In genomic region chr17:69605571-69605970, GRCh38 we compare ENCODE assay signal across 20 cellular contexts.
DNase-seq lines count a peak whose midpoint lies in the region; TF ChIP-seq lines count a peak whose summit lies in the region.
"Had no signal": no experiment of that assay in that cellular context is flagged by ENCODE, and none has a peak within 500 bp of the region (broad histone marks: within the 10 kb centered on the region; RNA-seq: fewer than 3 reads in every experiment).

No MANE protein-coding gene starts in this region.

- H3K4me3 Mint-ChIP-seq in type B pancreatic cell, result no peak overlapping the region
- H3K4me3 Mint-ChIP-seq: CD4-positive, CD25-positive, alpha-beta regulatory T cell had no signal

- H3K36me3 ChIP-seq in OCI-LY1 (ENCODE audit: insufficient read depth, low read length), result no peaks in the 10 kb centered on the region
- H3K36me3 ChIP-seq in H7 (replicated peaks; ENCODE audit: control insufficient read depth, insufficient read depth, low read length), result no peaks in the 10 kb centered on the region
- H3K36me3 ChIP-seq: BE2C had no signal

- H3K9me3 Mint-ChIP-seq in type B pancreatic cell, result peaks cover 11% of the 10 kb centered on the region

- peaks cover 64% of the 10 kb centered on the region for H3K4me1 ChIP-seq in OCI-LY1 (ENCODE audit: insufficient read depth, low read length, severe bottlenecking)
- H3K4me1 ChIP-seq: BE2C had no signal

- no peaks in the 10 kb centered on the region for H3K79me2 ChIP-seq in OCI-LY1 (ENCODE audit: insufficient read depth, low read length)

- DNase-seq in ELR (ENCODE audit: low read depth) (peak; percentile 61), foreskin melanocyte (peak; percentile 60), type B pancreatic cell (ENCODE audit: extremely low spot score, unreplicated experiment) (no peak), COLO829 (ENCODE audit: low spot score) (no peak), H7 (no peak), dedifferentiated amniotic fluid mesenchymal stem cell (ENCODE audit: extremely low spot score) (no peak)
- DNase-seq: BE2C; Caco-2; CD4-positive, CD25-positive, alpha-beta regulatory T cell; DMS 273 treated with DMSO at 0.1 percent for 48 hours; DMS79 treated with DMSO at 0.1 percent for 48 hours; Kasumi-1; NCI-H1694 treated with DMSO at 0.1 percent for 48 hours; NCI-H2081 treated with DMSO at 0.1 percent for 48 hours; NCI-H2171 treated with DMSO at 0.1 percent for 48 hours; NCI-H526; PC-3; Right ventricle myocardium superior had no signal

- peaks cover 28% of the 10 kb centered on the region for H3K4me1 Mint-ChIP-seq in type B pancreatic cell (ENCODE audit: unreplicated experiment)

- H3K27me3 Mint-ChIP-seq in type B pancreatic cell, result no peaks in the 10 kb centered on the region

- peak overlapping the region; percentile 82 for H3K27ac ChIP-seq in OCI-LY1 (ENCODE audit: low read depth, low read length, poor library complexity, severe bottlenecking)
- H3K27ac ChIP-seq: SK-N-MC had no signal

- H4K20me1 ChIP-seq in OCI-LY1 (ENCODE audit: insufficient read depth, low read length), result no peaks in the 10 kb centered on the region

- 0 out of 2 replicates have a peak, but pooled peaks cover 4% of the 10 kb centered on the region for H3F3A ChIP-seq in OCI-LY1 (ENCODE audit: insufficient read depth, low read length)

- no peak overlapping the region; the same call in 1 of the 2 replicates for H3K9ac ChIP-seq in OCI-LY1 (ENCODE audit: low read length)

- H3K36me3 Mint-ChIP-seq in type B pancreatic cell, result no peaks in the 10 kb centered on the region
- H3K36me3 Mint-ChIP-seq: CD4-positive, CD25-positive, alpha-beta regulatory T cell had no signal

- H3K9me3 ChIP-seq in OCI-LY1 (ENCODE audit: low read length), result no peaks in the 10 kb centered on the region
- H3K9me3 ChIP-seq: BE2C, Caco-2 had no signal

- peak overlapping the region; percentile 60 for H3K27ac Mint-ChIP-seq in type B pancreatic cell
- H3K27ac Mint-ChIP-seq: CD4-positive, CD25-positive, alpha-beta regulatory T cell had no signal

- TF ChIP-seq CTCF in OCI-LY1 (IDR thresholded peaks at IDR 0.05; ENCODE audit: low read length) (no peak), type B pancreatic cell (conservative IDR thresholded peaks at IDR 0.05) (no peak)

- no peaks in the 10 kb centered on the region for H3K9me2 ChIP-seq in OCI-LY1 (ENCODE audit: low read depth, low read length)

- H3K4me2 ChIP-seq in OCI-LY1 (ENCODE audit: low read length), result no peak overlapping the region

- no peak overlapping the region for H2AFZ ChIP-seq in OCI-LY1 (ENCODE audit: low read length)

- H3K27me3 ChIP-seq in OCI-LY1 (ENCODE audit: insufficient read depth, low read length) (no peaks in the 10 kb centered on the region), H7 (ENCODE audit: control insufficient read depth, insufficient read depth, low read length) (no peaks in the 10 kb centered on the region)
- H3K27me3 ChIP-seq: BE2C had no signal

- H3K4me3 ChIP-seq in OCI-LY1 (ENCODE audit: low read depth, low read length, poor library complexity, severe bottlenecking) (no peak overlapping the region), H7 (ENCODE audit: insufficient read depth, low read depth, low read length) (no peak overlapping the region)
- H3K4me3 ChIP-seq: SK-N-MC had no signal

Comparison
In these comparisons a context has a peak if more than half of its experiments do, and no peak if none do; other contexts are left out.
1. DNase-seq: peak in ELR (single experiment) and foreskin melanocyte (single experiment); none in type B pancreatic cell (single experiment), COLO829 (single experiment), H7 (single experiment) and dedifferentiated amniotic fluid mesenchymal stem cell (single experiment).